Comparison of ENCODE assay signal across 8 cellular contexts in the genomic region with DNA sequence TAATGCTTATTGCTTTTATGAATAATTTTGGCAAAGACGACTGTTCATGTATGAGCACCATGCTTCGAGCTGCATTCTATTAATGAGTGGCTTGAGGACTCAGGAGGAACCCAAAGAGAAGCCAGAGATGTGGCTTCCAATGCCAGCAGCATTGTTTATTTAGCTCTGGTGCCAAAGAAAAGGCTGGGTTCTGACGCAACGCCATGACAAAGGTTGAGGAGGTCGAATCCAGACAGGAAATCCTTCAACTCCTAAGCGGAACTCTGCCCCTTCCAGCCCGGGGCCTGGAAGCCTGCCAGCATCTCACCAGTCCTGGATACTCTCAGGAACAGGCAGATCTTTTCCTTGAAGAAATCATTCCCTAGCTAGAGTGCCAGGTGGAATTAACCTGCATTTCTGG.
DNase-seq lines count a peak whose midpoint lies in the region; ATAC-seq and TF ChIP-seq lines count a peak whose summit lies in the region.

No MANE protein-coding gene starts in this region.

- H3K9me3 ChIP-seq in RWPE2 (ENCODE audit: severe bottlenecking), result no peaks in the 10 kb centered on the region
- H3K9me3 ChIP-seq in prostate gland, result no peaks in the 10 kb centered on the region

- TF ChIP-seq POLR2A in prostate gland (IDR thresholded peaks at IDR 0.05), result no peak

- H3K36me3 ChIP-seq in RWPE2 (ENCODE audit: low read depth), result no peaks in the 10 kb centered on the region
- H3K36me3 ChIP-seq in prostate gland, result no peaks in the 10 kb centered on the region

- ATAC-seq in RWPE2 (ENCODE audit: low read depth) (peak; percentile 51), GM18520 (IDR thresholded peaks at IDR 0.05; ENCODE audit: unreplicated experiment) (no peak)

- DNase-seq in ELR (ENCODE audit: low read depth), result peak; percentile 28
- DNase-seq in RWPE2 (ENCODE audit: low spot score), result peak; percentile 93
- DNase-seq in fibroblast of the conjunctiva (ENCODE audit: low read depth), result peak; percentile 69
- peak; percentile 80 for DNase-seq in prostate gland (ENCODE audit: low spot score)
- no peak for DNase-seq in superior temporal gyrus (ENCODE audit: extremely low spot score)
- DNase-seq in NCI-H128 (lab: John Stamatoyannopoulos, UW; ENCODE audit: unreplicated experiment), result no peak
- no peak for DNase-seq in SK-N-DZ (ENCODE audit: low spot score)

- H3K4me1 ChIP-seq in RWPE2 (ENCODE audit: insufficient read depth, poor library complexity, severe bottlenecking) (peaks cover 55% of the 10 kb centered on the region), prostate gland (replicated peaks) (peaks cover 11% of the 10 kb centered on the region)

- 37% methylated on average over 7 of the region's 7 CpGs for WGBS in prostate gland

- intact Hi-C loops in prostate gland (cut with DNase I), result no loop called here

- no peak overlapping the region for H3K4me3 ChIP-seq in RWPE2 (ENCODE audit: severe bottlenecking)
- no peak overlapping the region for H3K4me3 ChIP-seq in prostate gland

- TF ChIP-seq CTCF in RWPE2 (IDR thresholded peaks at IDR 0.05; ENCODE audit: poor library complexity, severe bottlenecking), result no peak
- TF ChIP-seq CTCF in prostate gland (IDR thresholded peaks at IDR 0.05), result no peak

- H3K27ac ChIP-seq in RWPE2 (ENCODE audit: poor library complexity, severe bottlenecking) (peak overlapping the region; percentile 37), prostate gland (peak overlapping the region in 1 of 2 donors; percentile 2)

- no peaks in the 10 kb centered on the region for H3K27me3 ChIP-seq in RWPE2 (ENCODE audit: insufficient read depth, poor library complexity, severe bottlenecking)
- no peaks in the 10 kb centered on the region for H3K27me3 ChIP-seq in prostate gland (replicated peaks; ENCODE audit: insufficient read depth)

Comparison
In these comparisons a context has a peak if more than half of its experiments do, and no peak if none do; other contexts are left out.
1. DNase-seq: peak in ELR (single experiment), RWPE2 (single experiment), fibroblast of the conjunctiva (single experiment) and prostate gland (single experiment); none in superior temporal gyrus (single experiment), NCI-H128 (single experiment) and SK-N-DZ (single experiment).